In genomic region chr16:85780281-85780680, GRCh38 we compare ENCODE assay signal across 23 cellular contexts. TPM values are rescaled to one million over a fixed set of nuclear protein-coding genes. Genes with fewer than 3 reads are reported as not detected.
"Had no signal": no experiment of that assay in that cellular context is flagged by ENCODE, and none has a peak within 500 bp of the region (broad histone marks: within the 10 kb centered on the region; RNA-seq: fewer than 3 reads in every experiment).

No MANE protein-coding gene starts in this region.

- ATAC-seq: K562, Panc1, PC-3, Right ventricle myocardium inferior, SK-N-SH treated with all-trans-retinoic acid at 6 μM for 48 hours had no signal

- H3K36me3 ChIP-seq: SJCRH30 had no signal

- H3K4me1 Mint-ChIP-seq: IgD-negative memory B cell had no signal

- DNase-seq: Kasumi-1, MM.1S, NCI-H1092 treated with DMSO at 0.1 percent for 48 hours, NCI-H1436, NCI-H187, NCI-H2029, NCI-H2081 treated with DMSO at 0.1 percent for 48 hours, NCI-H2171, NCI-H226, NCI-H446, NCI-H510A, NCI-H524 treated with DMSO at 0.1 percent for 48 hours, NCI-H69, NCI-H774, PC-3, SHP77 treated with DMSO at 0.1 percent for 48 hours, SJCRH30 had no signal

- H3K9ac ChIP-seq: KMS-11 had no signal

- H3K27me3 Mint-ChIP-seq: IgD-negative memory B cell had no signal

- H3K4me1 ChIP-seq: SJCRH30 had no signal

- H3K27ac ChIP-seq: KMS-11, SJCRH30 had no signal

- H3K9me3 Mint-ChIP-seq: IgD-negative memory B cell had no signal

- H3K4me3 ChIP-seq: K562, SJCRH30 had no signal

- H3K4me2 ChIP-seq: KMS-11 had no signal

- H3K4me3 Mint-ChIP-seq: IgD-negative memory B cell had no signal

- H3K27me3 ChIP-seq: SJCRH30 had no signal

- H3K9me3 ChIP-seq: SJCRH30 had no signal

RNA-seq across cellular contexts. Expression of gene C16orf74, which starts 29.4 kb away (rescaled TPM):
- total RNA-seq: K562 had no signal
- polyA plus RNA-seq: K562 had no signal
